ENCODE assay signal across 8 cellular contexts in the genomic region with DNA sequence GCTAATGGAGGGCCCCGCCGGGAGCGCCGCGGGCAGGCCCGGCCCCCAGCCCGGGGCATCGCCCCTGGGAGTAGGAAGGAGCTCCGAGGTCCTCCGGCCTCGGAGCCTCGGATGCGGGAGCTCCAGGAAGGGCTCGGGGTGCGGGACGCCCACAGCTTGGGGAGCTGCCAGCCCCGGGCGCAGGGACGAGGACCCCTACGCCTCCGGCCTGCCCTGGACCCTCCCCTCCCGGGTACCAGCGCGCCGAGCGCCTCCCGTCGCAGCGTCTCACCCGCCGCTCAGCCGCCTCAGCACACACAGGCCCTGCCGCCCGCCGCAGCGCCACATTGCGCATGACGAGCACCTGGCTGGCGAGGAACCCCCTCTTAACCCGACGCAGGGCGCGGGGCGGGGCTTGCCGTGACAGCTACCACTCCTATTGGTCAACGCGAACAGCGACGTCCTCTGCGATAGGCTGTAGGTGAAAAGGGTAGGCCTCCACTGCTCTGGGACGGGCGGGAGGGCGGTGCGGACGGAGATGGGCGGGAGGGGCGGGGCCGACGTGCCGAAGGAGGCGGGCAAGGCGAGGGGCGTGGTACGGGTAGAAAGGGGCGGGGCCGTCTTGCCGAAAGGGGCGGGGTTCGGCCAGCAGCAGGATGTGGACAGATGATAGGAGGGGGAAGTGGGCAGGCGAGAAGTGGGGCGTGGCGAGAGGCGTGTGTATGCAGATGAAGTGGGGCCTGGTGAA. TPM values are rescaled to one million over a fixed set of nuclear protein-coding genes. Genes with fewer than 3 reads are reported as not detected.
DNase-seq lines count a peak whose midpoint lies in the region; ATAC-seq and TF ChIP-seq lines count a peak whose summit lies in the region.

A gene with protein sequence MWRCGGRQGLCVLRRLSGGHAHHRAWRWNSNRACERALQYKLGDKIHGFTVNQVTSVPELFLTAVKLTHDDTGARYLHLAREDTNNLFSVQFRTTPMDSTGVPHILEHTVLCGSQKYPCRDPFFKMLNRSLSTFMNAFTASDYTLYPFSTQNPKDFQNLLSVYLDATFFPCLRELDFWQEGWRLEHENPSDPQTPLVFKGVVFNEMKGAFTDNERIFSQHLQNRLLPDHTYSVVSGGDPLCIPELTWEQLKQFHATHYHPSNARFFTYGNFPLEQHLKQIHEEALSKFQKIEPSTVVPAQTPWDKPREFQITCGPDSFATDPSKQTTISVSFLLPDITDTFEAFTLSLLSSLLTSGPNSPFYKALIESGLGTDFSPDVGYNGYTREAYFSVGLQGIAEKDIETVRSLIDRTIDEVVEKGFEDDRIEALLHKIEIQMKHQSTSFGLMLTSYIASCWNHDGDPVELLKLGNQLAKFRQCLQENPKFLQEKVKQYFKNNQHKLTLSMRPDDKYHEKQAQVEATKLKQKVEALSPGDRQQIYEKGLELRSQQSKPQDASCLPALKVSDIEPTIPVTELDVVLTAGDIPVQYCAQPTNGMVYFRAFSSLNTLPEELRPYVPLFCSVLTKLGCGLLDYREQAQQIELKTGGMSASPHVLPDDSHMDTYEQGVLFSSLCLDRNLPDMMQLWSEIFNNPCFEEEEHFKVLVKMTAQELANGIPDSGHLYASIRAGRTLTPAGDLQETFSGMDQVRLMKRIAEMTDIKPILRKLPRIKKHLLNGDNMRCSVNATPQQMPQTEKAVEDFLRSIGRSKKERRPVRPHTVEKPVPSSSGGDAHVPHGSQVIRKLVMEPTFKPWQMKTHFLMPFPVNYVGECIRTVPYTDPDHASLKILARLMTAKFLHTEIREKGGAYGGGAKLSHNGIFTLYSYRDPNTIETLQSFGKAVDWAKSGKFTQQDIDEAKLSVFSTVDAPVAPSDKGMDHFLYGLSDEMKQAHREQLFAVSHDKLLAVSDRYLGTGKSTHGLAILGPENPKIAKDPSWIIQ (minus strand): TSS at position 337 of the 727 bp plus-strand sequence. CDS start 10 bp downstream, at position 327.

- 0 out of 2 replicates have a peak, but pooled peaks have one; percentile 11 for TF ChIP-seq CTCF in LNCaP clone FGC (IDR thresholded peaks at IDR 0.05; ENCODE audit: control insufficient read depth, extremely low read depth, insufficient read depth)
- no peak for TF ChIP-seq CTCF in RWPE1 (conservative IDR thresholded peaks at IDR 0.05; ENCODE audit: low read depth)

- H3K27me3 Mint-ChIP-seq in activated T-helper 2 cell treated with anti-CD3 and anti-CD28 coated beads, Interferon-gamma antibody, Interleukin-2, Interleukin-4, amounts not matched to agents 10 μg/mL and 5 μg/mL and 100 μg/mL, durations not matched to agents 14 hours and 24 hours and 36 hours (ENCODE audit: low read depth) = peaks cover 28% of the 10 kb centered on the region
- H3K27me3 Mint-ChIP-seq in natural killer cell treated with Interleukin-12 subunit alpha and Interleukin-12 subunit beta and Interleukin-15 and Interleukin-18, amount 100 ng/mL, for 72 hours = no peaks in the 10 kb centered on the region

- H3K9me3 Mint-ChIP-seq in activated T-helper 2 cell treated with anti-CD3 and anti-CD28 coated beads, Interferon-gamma antibody, Interleukin-2, Interleukin-4, amounts not matched to agents 10 μg/mL and 5 μg/mL and 100 μg/mL, durations not matched to agents 14 hours and 24 hours and 36 hours = no peaks in the 10 kb centered on the region
- H3K9me3 Mint-ChIP-seq in natural killer cell treated with Interleukin-12 subunit alpha and Interleukin-12 subunit beta and Interleukin-15 and Interleukin-18, amount 100 ng/mL, for 72 hours = no peaks in the 10 kb centered on the region

- H3K36me3 Mint-ChIP-seq in activated T-helper 2 cell treated with anti-CD3 and anti-CD28 coated beads, Interferon-gamma antibody, Interleukin-2, Interleukin-4, amounts not matched to agents 10 μg/mL and 5 μg/mL and 100 μg/mL, durations not matched to agents 14 hours and 24 hours and 36 hours (ENCODE audit: low read depth) = peaks cover 25% of the 10 kb centered on the region
- H3K36me3 Mint-ChIP-seq in natural killer cell treated with Interleukin-12 subunit alpha and Interleukin-12 subunit beta and Interleukin-15 and Interleukin-18, amount 100 ng/mL, for 72 hours = peaks cover 6% of the 10 kb centered on the region

- H3K27ac ChIP-seq in RWPE1 = peak within 1 kb of the TSS; percentile 84

- peak within 1 kb of the TSS; percentile 90 for H3K4me3 Mint-ChIP-seq in activated T-helper 2 cell treated with anti-CD3 and anti-CD28 coated beads, Interferon-gamma antibody, Interleukin-2, Interleukin-4, amounts not matched to agents 10 μg/mL and 5 μg/mL and 100 μg/mL, durations not matched to agents 14 hours and 24 hours and 36 hours (ENCODE audit: low read depth)
- H3K4me3 Mint-ChIP-seq in natural killer cell treated with Interleukin-12 subunit alpha and Interleukin-12 subunit beta and Interleukin-15 and Interleukin-18, amount 100 ng/mL, for 72 hours = peak within 1 kb of the TSS; percentile 77

- peak; percentile 96 to 98 for ATAC-seq in natural killer cell treated with Interleukin-12 subunit alpha and Interleukin-12 subunit beta and Interleukin-15 and Interleukin-18, amount 100 ng/mL, for 72 hours
- ATAC-seq in stimulated activated naive CD8-positive, alpha-beta T cell treated with anti-CD3 and anti-CD28 coated beads, Interleukin-15, Interleukin-2, amounts not matched to agents 100 U/mL and 50 U/mL, for 24 hours = peak; percentile 99

- intact Hi-C loops in activated T-helper 2 cell treated with anti-CD3 and anti-CD28 coated beads, Interferon-gamma antibody, Interleukin-2, Interleukin-4, amounts not matched to agents 10 μg/mL and 5 μg/mL and 100 μg/mL, durations not matched to agents 14 hours and 24 hours and 36 hours (cut with micrococcal nuclease) = loop anchor here (2.0 kb wide), 1 partner anchor 106 kb away; a partner anchor contains a TSS

- peak within 1 kb of the TSS; percentile 86 for H3K27ac Mint-ChIP-seq in activated T-helper 2 cell treated with anti-CD3 and anti-CD28 coated beads, Interferon-gamma antibody, Interleukin-2, Interleukin-4, amounts not matched to agents 10 μg/mL and 5 μg/mL and 100 μg/mL, durations not matched to agents 14 hours and 24 hours and 36 hours
- H3K27ac Mint-ChIP-seq in natural killer cell treated with Interleukin-12 subunit alpha and Interleukin-12 subunit beta and Interleukin-15 and Interleukin-18, amount 100 ng/mL, for 72 hours = peak within 1 kb of the TSS; percentile 64 to 82

- POLR2A ChIA-PET in RWPE1 (lab: Yijun Ruan, JAX; ENCODE audit: low non-redundant PET) = interaction anchor here (1.0 kb wide), 1 partner anchor 82 kb away, joined by 4 read pairs; no protein-coding TSS in a partner anchor

- peak within 1 kb of the TSS; percentile 94 for H3K4me3 ChIP-seq in LNCaP clone FGC (ENCODE audit: low read depth, low read length)

- peak; percentile 99 for DNase-seq in EH (ENCODE audit: low read depth)
- DNase-seq in GOT3 (lab: John Stamatoyannopoulos, UW) = peak; percentile 90
- peak; percentile 97 for DNase-seq in LNCaP clone FGC (ENCODE audit: low read depth)
- peak; percentile 97 for DNase-seq in RWPE1 (ENCODE audit: low spot score)
- DNase-seq in activated T-helper 2 cell treated with anti-CD3 and anti-CD28 coated beads, Interferon-gamma antibody, Interleukin-2, Interleukin-4, amounts not matched to agents 10 μg/mL and 5 μg/mL and 100 μg/mL, durations not matched to agents 14 hours and 24 hours and 36 hours (ENCODE audit: low spot score) = peak; percentile 99
- DNase-seq in fibroblast of peridontal ligament (ENCODE audit: extremely low read depth) = peak; percentile 98
- peak; percentile 99 for DNase-seq in natural killer cell treated with Interleukin-12 subunit alpha and Interleukin-12 subunit beta and Interleukin-15 and Interleukin-18, amount 100 ng/mL, for 72 hours (ENCODE audit: low spot score)
- peak; percentile 98 for DNase-seq in stimulated activated naive CD8-positive, alpha-beta T cell treated with anti-CD3 and anti-CD28 coated beads, Interleukin-15, Interleukin-2, amounts not matched to agents 100 U/mL and 50 U/mL, for 24 hours

- H3K4me1 Mint-ChIP-seq in activated T-helper 2 cell treated with anti-CD3 and anti-CD28 coated beads, Interferon-gamma antibody, Interleukin-2, Interleukin-4, amounts not matched to agents 10 μg/mL and 5 μg/mL and 100 μg/mL, durations not matched to agents 14 hours and 24 hours and 36 hours (ENCODE audit: low read depth) = peaks cover 7% of the 10 kb centered on the region
- peaks cover 11 to 19% of the 10 kb centered on the region in 2 donors for H3K4me1 Mint-ChIP-seq in natural killer cell treated with Interleukin-12 subunit alpha and Interleukin-12 subunit beta and Interleukin-15 and Interleukin-18, amount 100 ng/mL, for 72 hours (ENCODE audit: low read depth in 2 of 2)

- CTCF ChIA-PET in RWPE1 (lab: Yijun Ruan, JAX) = interaction anchor here (1.0 kb wide), 1 partner anchor 25 kb away, joined by 3 read pairs; no protein-coding TSS in a partner anchor

RNA-seq across cellular contexts. Expression of the gene that starts here (rescaled TPM):
- 76.4 and 84.5 TPM in 2 replicates for total RNA-seq in activated T-helper 2 cell treated with anti-CD3 and anti-CD28 coated beads, Interferon-gamma antibody, Interleukin-2, Interleukin-4, amounts not matched to agents 10 μg/mL and 5 μg/mL and 100 μg/mL, durations not matched to agents 14 hours and 24 hours and 36 hours
- total RNA-seq in natural killer cell treated with Interleukin-12 subunit alpha and Interleukin-12 subunit beta and Interleukin-15 and Interleukin-18, amount 100 ng/mL, for 72 hours = 10 to 100 TPM; 70.4 to 99.9 TPM

Comparison
In these comparisons a context has a peak if more than half of its experiments do, and no peak if none do; other contexts are left out.
1. Peak in every context shown above with its lines: DNase-seq, ATAC-seq, H3K4me3 ChIP-seq and H3K27ac ChIP-seq.